In the genomic region with DNA sequence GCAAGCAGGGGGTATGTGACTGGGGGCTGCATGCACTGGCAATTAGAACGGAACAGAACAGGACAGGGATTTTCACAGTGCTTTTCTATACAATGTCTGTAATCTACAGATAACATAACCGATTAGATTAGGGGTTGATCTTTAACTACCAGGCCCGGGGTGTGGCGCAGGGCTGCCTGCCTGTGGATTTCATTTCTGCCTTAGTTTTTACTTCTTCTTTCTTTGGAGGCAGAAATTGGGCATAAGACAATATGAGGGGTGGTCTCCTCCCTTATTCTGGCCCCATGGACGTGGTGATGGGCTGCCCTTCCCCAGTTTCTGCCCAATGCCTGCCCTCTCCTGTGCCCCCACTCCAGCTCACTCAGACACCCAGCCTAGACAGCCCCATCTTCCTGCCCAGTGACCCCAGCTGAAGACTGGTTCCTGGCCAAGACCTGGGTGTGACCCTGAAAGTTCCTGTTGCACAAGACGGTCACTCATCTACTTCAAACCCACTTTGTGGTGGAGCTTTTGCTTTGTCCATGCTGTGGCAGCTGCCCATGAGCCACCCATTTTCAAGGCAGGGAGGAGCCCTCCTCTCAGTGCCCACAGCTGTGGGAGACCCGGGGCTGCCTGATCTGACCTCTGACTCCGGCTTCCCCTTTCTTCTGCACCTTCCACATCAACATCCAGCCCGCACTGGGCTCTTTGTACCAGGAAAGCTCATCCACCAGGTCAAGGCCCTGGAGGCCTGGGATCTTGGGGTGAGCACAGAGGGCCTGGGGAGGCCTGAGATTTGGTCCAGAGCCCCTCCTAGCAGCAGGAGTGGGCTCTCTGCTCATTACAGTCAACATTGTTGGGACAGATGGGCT, we compare ENCODE assay signal across 15 cellular contexts. TPM values are rescaled to one million over a fixed set of nuclear protein-coding genes. Genes with fewer than 3 reads are reported as not detected.
DNase-seq lines count a peak whose midpoint lies in the region; ATAC-seq, FAIRE-seq and TF ChIP-seq lines count a peak whose summit lies in the region.
"Had no signal": no experiment of that assay in that cellular context is flagged by ENCODE, and none has a peak within 500 bp of the region (broad histone marks: within the 10 kb centered on the region; RNA-seq: fewer than 3 reads in every experiment).

No MANE protein-coding gene starts in this region.

- no peak overlapping the region for H3K27ac ChIP-seq in kidney (ENCODE audit: low read depth in 2 of 2, low read length in 2 of 2)
- H3K27ac ChIP-seq in upper lobe of left lung, result peak overlapping the region in 3 of 4 donors; percentile 30 to 59 (median 32)
- H3K27ac ChIP-seq: pancreas, stomach had no signal

- TF ChIP-seq CTCF in kidney (IDR thresholded peaks at IDR 0.05; ENCODE audit: borderline replicate concordance, extremely low read depth, insufficient read depth) (no peak), upper lobe of left lung (IDR thresholded peaks at IDR 0.05) (no peak)

- no peak overlapping the region for H3K9ac ChIP-seq in kidney (ENCODE audit: low read length in 2 of 2)

- intact Hi-C loops in kidney (cut with DNase I), result no loop called here

- peaks cover 0 to 23% (median 14%) of the 10 kb centered on the region in 4 donors for H3K27me3 ChIP-seq in upper lobe of left lung

- no peak for FAIRE-seq in kidney (lab: Jason Lieb, UNC)
- FAIRE-seq: astrocyte, pancreas had no signal

- H3K36me3 ChIP-seq in kidney (ENCODE audit: control insufficient read depth in 1 of 2, insufficient read depth in 2 of 2, low read length in 2 of 2) (no peaks in the 10 kb centered on the region), upper lobe of left lung (no peaks in the 10 kb centered on the region)
- H3K36me3 ChIP-seq: pancreas, stomach had no signal

- H3K9me3 ChIP-seq in kidney (ENCODE audit: control insufficient read depth in 1 of 2, low read length in 2 of 2), result no peaks in the 10 kb centered on the region
- H3K9me3 ChIP-seq in upper lobe of left lung, result no peaks in the 10 kb centered on the region
- H3K9me3 ChIP-seq: pancreas, stomach had no signal

- 57% methylated on average over 8 to 9 of the region's 9 CpGs for WGBS in upper lobe of left lung, 2 donors

- no peak for TF ChIP-seq EP300 in upper lobe of left lung (IDR thresholded peaks at IDR 0.05)

- DNase-seq in SKM-1 treated with dmso at 0.1 percent for 144 hours (lab: John Stamatoyannopoulos, UW; ENCODE audit: unreplicated experiment) (peak; percentile 55), kidney (peak; percentile 69), upper lobe of left lung (peak in 1 of 2 donors; percentile 77), NCI-H1436 treated with DMSO at 0.1 percent for 48 hours (lab: John Stamatoyannopoulos, UW) (no peak), cortex of kidney (lab: John Stamatoyannopoulos, UW) (no peak)
- DNase-seq: activated CD4-positive, CD25-positive, alpha-beta regulatory T cell treated with anti-CD3 and anti-CD28 coated beads, Interleukin-2, amount 50 U/mL, for 72 hours; activated T-cell treated with anti-CD3 and anti-CD28 coated beads, Interleukin-2, amount 50 U/mL, for 24 hours; effector CD4-positive, alpha-beta T cell; H7; NCI-H1092; stimulated activated CD4-positive, alpha-beta T cell treated with anti-CD3 and anti-CD28 coated beads, Interleukin-2, amount 100 ng/mL, for 48 hours; stomach had no signal

- no peak for TF ChIP-seq POLR2A in upper lobe of left lung (IDR thresholded peaks at IDR 0.05)

- H3K4me3 ChIP-seq in kidney (ENCODE audit: low read length in 2 of 2) (no peak overlapping the region), upper lobe of left lung (no peak overlapping the region)
- H3K4me3 ChIP-seq: pancreas, stomach had no signal

- peaks cover 0 to 15% of the 10 kb centered on the region in 2 donors for H3K4me1 ChIP-seq in kidney (ENCODE audit: control insufficient read depth in 1 of 2, insufficient read depth in 1 of 2, low read depth in 1 of 2, low read length in 2 of 2)
- H3K4me1 ChIP-seq in upper lobe of left lung, result peaks cover 29 to 39% (median 32%) of the 10 kb centered on the region in 4 donors
- H3K4me1 ChIP-seq: pancreas had no signal

- ATAC-seq in upper lobe of left lung (ENCODE audit: low FRiP score in 2 of 2), result peak; percentile 17 to 73

RNA-seq across cellular contexts. Expression of gene ALOX12B, which starts 18.6 kb away (rescaled TPM):
- total RNA-seq in kidney (not detected), upper lobe of left lung (not detected)
- polyA plus RNA-seq in kidney (ENCODE audit: insufficient read depth, low read depth, low replicate concordance), result not detected
- total RNA-seq: astrocyte, H7, stomach had no signal

RNA-seq across cellular contexts. Expression of gene ALOX15B, which starts 30.1 kb away (rescaled TPM):
- total RNA-seq in kidney, result 8.0 TPM
- polyA plus RNA-seq in kidney (ENCODE audit: insufficient read depth, low read depth, low replicate concordance), result 0.15 TPM
- 100 to 1,000 TPM in 3 of 6 donors, 10 to 100 TPM in 3; 46.2 to 177 (median 105) TPM for total RNA-seq in upper lobe of left lung
- total RNA-seq: astrocyte, H7 had no signal

RNA-seq across cellular contexts. Expression of gene ALOXE3, which starts 49.4 kb away (rescaled TPM):
- total RNA-seq in kidney, result not detected
- not detected for polyA plus RNA-seq in kidney (ENCODE audit: insufficient read depth, low read depth, low replicate concordance)
- total RNA-seq in upper lobe of left lung, result not detected
- total RNA-seq: H7, pancreas, SK-MEL-5, stomach had no signal

RNA-seq across cellular contexts. Expression of gene HES7, which starts 54.9 kb away (rescaled TPM):
- 0.25 TPM for total RNA-seq in kidney
- not detected for polyA plus RNA-seq in kidney (ENCODE audit: insufficient read depth, low read depth, low replicate concordance)
- 1 to 10 TPM in 1 of 6 donors, not detected in 5; 4.9 TPM for total RNA-seq in upper lobe of left lung
- total RNA-seq: pancreas, SK-MEL-5, stomach had no signal

Comparison
In these comparisons a context has a peak if more than half of its experiments do, and no peak if none do; other contexts are left out.
1. DNase-seq: peak in SKM-1 treated with dmso at 0.1 percent for 144 hours (single experiment) and kidney (single experiment); none in NCI-H1436 treated with DMSO at 0.1 percent for 48 hours (single experiment) and cortex of kidney (single experiment).
2. H3K27ac ChIP-seq: peak in upper lobe of left lung (3 of 4); none in kidney (0 of 2).